1 cellular context compared by ENCODE assay signal in genomic region chr2:219207884-219208740, GRCh38.
TF ChIP-seq lines count a peak whose summit lies in the region.

No MANE protein-coding gene starts in this region.

TF ChIP-seq in HepG2, 621 proteins besides CTCF, POLR2A, EP300 and RAD21 (continued from another document and continues in another):
- TF ChIP-seq STAT6 (CRISPR knock-in tag; IDR thresholded peaks at IDR 0.05; ENCODE audit: borderline replicate concordance) (no peak), ZNF414 (CRISPR knock-in tag; IDR thresholded peaks at IDR 0.05) (peak; percentile 51; the same call in 1 of the 2 replicates), YEATS2 (CRISPR knock-in tag; IDR thresholded peaks at IDR 0.05; ENCODE audit: borderline replicate concordance) (peak; percentile 24; the same call in 1 of the 2 replicates), ZMYM4 (CRISPR knock-in tag; IDR thresholded peaks at IDR 0.05) (peak; percentile 73), BCL6 (CRISPR knock-in tag; IDR thresholded peaks at IDR 0.05) (peak; percentile 46; the same call in 1 of the 2 replicates), ZBTB42 (CRISPR knock-in tag; IDR thresholded peaks at IDR 0.05) (no peak), ZNF552 (CRISPR knock-in tag; IDR thresholded peaks at IDR 0.05; ENCODE audit: borderline replicate concordance) (peak; percentile 82; the same call in 1 of the 2 replicates), ZFP1 (CRISPR knock-in tag; IDR thresholded peaks at IDR 0.05) (peak; percentile 83; the same call in 1 of the 2 replicates), MEIS1 (CRISPR knock-in tag; IDR thresholded peaks at IDR 0.05; ENCODE audit: borderline replicate concordance) (0 out of 2 replicates have a peak, but pooled peaks have one; percentile 33), ZNF530 (CRISPR knock-in tag; IDR thresholded peaks at IDR 0.05; ENCODE audit: low read depth) (no peak), GFI1 (CRISPR knock-in tag; IDR thresholded peaks at IDR 0.05; ENCODE audit: borderline replicate concordance) (peak; percentile 75; the same call in 1 of the 2 replicates), ZNF749 (CRISPR knock-in tag; IDR thresholded peaks at IDR 0.05; ENCODE audit: borderline replicate concordance) (peak; percentile 23; the same call in 1 of the 2 replicates), ZSCAN5A (CRISPR knock-in tag; IDR thresholded peaks at IDR 0.05; ENCODE audit: borderline replicate concordance) (no peak), ZNF12 (CRISPR knock-in tag; IDR thresholded peaks at IDR 0.05) (no peak), YEATS4 (CRISPR knock-in tag; IDR thresholded peaks at IDR 0.05; ENCODE audit: borderline replicate concordance) (no peak), ETV5 (CRISPR knock-in tag; IDR thresholded peaks at IDR 0.05; ENCODE audit: borderline replicate concordance) (peak; percentile 18; the same call in 1 of the 2 replicates), HMGA1 (CRISPR knock-in tag; conservative IDR thresholded peaks at IDR 0.05) (no peak), GABPA (IDR thresholded peaks at IDR 0.05; ENCODE audit: low read depth, low read length) (no peak), GABPA (CRISPR knock-in tag; IDR thresholded peaks at IDR 0.05; ENCODE audit: low read depth) (no peak), CEBPG (CRISPR knock-in tag; IDR thresholded peaks at IDR 0.05) (peak; percentile 73; the same call in 1 of the 2 replicates), NKX3-1 (CRISPR knock-in tag; IDR thresholded peaks at IDR 0.05) (no peak), ZNF510 (CRISPR knock-in tag; IDR thresholded peaks at IDR 0.05; ENCODE audit: low read depth) (no peak), ZNF614 (CRISPR knock-in tag; IDR thresholded peaks at IDR 0.05; ENCODE audit: borderline replicate concordance) (no peak; the same call in 1 of the 2 replicates), ZNF124 (CRISPR knock-in tag; IDR thresholded peaks at IDR 0.05) (peak; percentile 60; the same call in 1 of the 2 replicates), RAD51 (IDR thresholded peaks at IDR 0.05; ENCODE audit: borderline replicate concordance) (no peak), ZFP36L1 (CRISPR knock-in tag; IDR thresholded peaks at IDR 0.05) (0 out of 2 replicates have a peak, but pooled peaks have one; percentile 79), PITX1 (CRISPR knock-in tag; IDR thresholded peaks at IDR 0.05) (peak; percentile 32; the same call in 1 of the 2 replicates), ZNF232 (CRISPR knock-in tag; IDR thresholded peaks at IDR 0.05; ENCODE audit: borderline replicate concordance) (no peak; the same call in 1 of the 2 replicates), HDAC1 (CRISPR knock-in tag; IDR thresholded peaks at IDR 0.05) (peak; percentile 94), ZNF230 (CRISPR knock-in tag; IDR thresholded peaks at IDR 0.05) (peak; percentile 52; the same call in 1 of the 2 replicates), NFE2L2 (IDR thresholded peaks at IDR 0.05; ENCODE audit: low read length) (no peak), ZNF83 (CRISPR knock-in tag; IDR thresholded peaks at IDR 0.05; ENCODE audit: borderline replicate concordance) (0 out of 2 replicates have a peak, but pooled peaks have one; percentile 27), ZNF576 (CRISPR knock-in tag; IDR thresholded peaks at IDR 0.05) (no peak; the same call in 1 of the 2 replicates), ELK4 (CRISPR knock-in tag; IDR thresholded peaks at IDR 0.05; ENCODE audit: borderline replicate concordance) (no peak), ZBTB25 (CRISPR knock-in tag; IDR thresholded peaks at IDR 0.05) (peak; percentile 75; the same call in 1 of the 2 replicates), ZNF850 (CRISPR knock-in tag; conservative IDR thresholded peaks at IDR 0.05) (no peak), REST (IDR thresholded peaks at IDR 0.05; ENCODE audit: borderline replicate concordance in 1 of 2, low read depth in 1 of 2, low read length in 2 of 2) (peak in 1 of 2 experiments; percentile 37; a peak in 1 of 4 replicates), ZNF879 (CRISPR knock-in tag; IDR thresholded peaks at IDR 0.05) (no peak), HNF1B (CRISPR knock-in tag; IDR thresholded peaks at IDR 0.05) (peak; percentile 87), CAMTA2 (CRISPR knock-in tag; IDR thresholded peaks at IDR 0.05; ENCODE audit: borderline replicate concordance) (no peak), ZNF142 (CRISPR knock-in tag; IDR thresholded peaks at IDR 0.05) (no peak; the same call in 1 of the 2 replicates), ZFP62 (CRISPR knock-in tag; IDR thresholded peaks at IDR 0.05) (no peak), NR2F1 (CRISPR knock-in tag; IDR thresholded peaks at IDR 0.05) (peak; percentile 53 to 72; a peak in 3 of 4 replicates), BRCA1 (CRISPR knock-in tag; IDR thresholded peaks at IDR 0.05) (no peak)
